ENCODE assay signal across 21 cellular contexts in genomic region chr20:14935285-14935684, GRCh38.
A peak's percentile ranks its signal among the peaks of the same experiment; 100 is the strongest.
DNase-seq lines count a peak whose midpoint lies in the region; ATAC-seq and TF ChIP-seq lines count a peak whose summit lies in the region.
"Had no signal": no experiment of that assay in that cellular context is flagged by ENCODE, and none has a peak within 500 bp of the region (broad histone marks: within the 10 kb centered on the region; RNA-seq: fewer than 3 reads in every experiment).

No MANE protein-coding gene starts in this region.

- peak overlapping the region; percentile 78; the same call in 1 of the 2 replicates for H3K27ac Mint-ChIP-seq in WTC11
- H3K27ac Mint-ChIP-seq: B cell; CD4-positive, CD25-positive, alpha-beta regulatory T cell; CD8-positive, alpha-beta T cell; HFFc6 had no signal

- H3K9ac ChIP-seq in mesendoderm (ENCODE audit: low read length): no peak overlapping the region
- H3K9ac ChIP-seq: BLaER1 had no signal

- no peak overlapping the region for H4K8ac ChIP-seq in mesendoderm (ENCODE audit: low read depth, low read length)

- no peak overlapping the region for H3K56ac ChIP-seq in mesendoderm (ENCODE audit: low read length)

- peak; percentile 29 for DNase-seq in DMS53 (lab: John Stamatoyannopoulos, UW)
- no peak for DNase-seq in DMS53 treated with DMSO at 0.1 percent for 48 hours (lab: John Stamatoyannopoulos, UW; ENCODE audit: unreplicated experiment)
- DNase-seq in WTC11 (ENCODE audit: low spot score): no peak
- DNase-seq in left kidney (ENCODE audit: low read depth, low spot score): peak; percentile 28
- DNase-seq in mesendoderm: peak; percentile 47
- no peak for DNase-seq in NCI-H128 (lab: John Stamatoyannopoulos, UW; ENCODE audit: unreplicated experiment)
- DNase-seq: Caco-2; CD4-positive, CD25-positive, alpha-beta regulatory T cell; CD8-positive, alpha-beta T cell; DMS153; DMS79 treated with DMSO at 0.1 percent for 48 hours; GF-D8; GOT3; HFFc6 had no signal

- no peak overlapping the region for H3K18ac ChIP-seq in mesendoderm (ENCODE audit: low read length)

- no peak overlapping the region for H2BK120ac ChIP-seq in mesendoderm (ENCODE audit: low read depth, low read length)

- no peak overlapping the region for H4K5ac ChIP-seq in mesendoderm (ENCODE audit: low read length)

- H3K36me3 ChIP-seq in mesendoderm (ENCODE audit: control insufficient read depth, insufficient read depth, low read length): no peaks in the 10 kb centered on the region
- H3K36me3 ChIP-seq: BLaER1, HAP-1 had no signal

- POLR2A ChIA-PET in WTC11 (lab: Charles Lee): no interaction called here

- H3K4ac ChIP-seq in mesendoderm (ENCODE audit: low read depth, low read length): no peak overlapping the region

- no peak for TF ChIP-seq CTCF in WTC11 (IDR thresholded peaks at IDR 0.05)

- no peak overlapping the region for H3K4me3 ChIP-seq in mesendoderm (ENCODE audit: low read length)
- H3K4me3 ChIP-seq: BLaER1, HAP-1 had no signal

- H2AK5ac ChIP-seq in mesendoderm (ENCODE audit: low read length): no peak overlapping the region

- no peaks in the 10 kb centered on the region for H3K4me1 Mint-ChIP-seq in WTC11
- H3K4me1 Mint-ChIP-seq: B cell had no signal

- no peaks in the 10 kb centered on the region for H3K27me3 Mint-ChIP-seq in WTC11 (ENCODE audit: low read depth)
- H3K27me3 Mint-ChIP-seq: CD4-positive, CD25-positive, alpha-beta regulatory T cell had no signal

- CTCF ChIA-PET in WTC11 (lab: Charles Lee): no interaction called here

- no peak overlapping the region for H2BK5ac ChIP-seq in mesendoderm (ENCODE audit: low read length)

- H3K23ac ChIP-seq in mesendoderm (ENCODE audit: low read length): no peak overlapping the region

- no peak for ATAC-seq in WTC11
- ATAC-seq in GM19324 (IDR thresholded peaks at IDR 0.05; ENCODE audit: low FRiP score, unreplicated experiment): no peak
- no peak for ATAC-seq in GM21619 (IDR thresholded peaks at IDR 0.05; ENCODE audit: unreplicated experiment)
- ATAC-seq: CD8-positive, alpha-beta T cell had no signal

- no peaks in the 10 kb centered on the region for H3K79me2 ChIP-seq in mesendoderm (ENCODE audit: control insufficient read depth, insufficient read depth, low read length)

- no peak overlapping the region for H3K4me3 Mint-ChIP-seq in WTC11
- H3K4me3 Mint-ChIP-seq: B cell; CD4-positive, CD25-positive, alpha-beta regulatory T cell; CD8-positive, alpha-beta T cell; HFFc6 had no signal

- H3K79me1 ChIP-seq in mesendoderm (ENCODE audit: low read length): no peaks in the 10 kb centered on the region

- H2BK15ac ChIP-seq in mesendoderm (replicated peaks; ENCODE audit: low read depth): no peak overlapping the region

- no peak overlapping the region for H3K4me2 ChIP-seq in mesendoderm (ENCODE audit: low read length)
- H3K4me2 ChIP-seq: BLaER1 had no signal

- H3K9me3 Mint-ChIP-seq in WTC11: peaks cover 14% of the 10 kb centered on the region

- WGBS in mesendoderm (ENCODE audit: extremely low coverage, insufficient coverage, low lambda C conversion rate): no CpG with 5 or more reads among the region's 1 CpG

- H3K27ac ChIP-seq in mesendoderm (ENCODE audit: low read depth, low read length): no peak overlapping the region
- H3K27ac ChIP-seq: 22Rv1, BLaER1, C4-2B had no signal

- H3K4me1 ChIP-seq in mesendoderm (ENCODE audit: control insufficient read depth, low read depth, low read length): no peaks in the 10 kb centered on the region
- H3K4me1 ChIP-seq: BLaER1, Caco-2, HAP-1 had no signal

- no peaks in the 10 kb centered on the region for H3K27me3 ChIP-seq in mesendoderm (ENCODE audit: insufficient read depth, low read length, poor library complexity)
- H3K27me3 ChIP-seq: BLaER1 had no signal

- peaks cover 6% of the 10 kb centered on the region for H3K36me3 Mint-ChIP-seq in WTC11
- H3K36me3 Mint-ChIP-seq: CD4-positive, CD25-positive, alpha-beta regulatory T cell; CD8-positive, alpha-beta T cell had no signal

TF ChIP-seq in WTC11, 78 proteins besides CTCF, POLR2A, EP300 and RAD21 (continues in another document):
- no peak for TF ChIP-seq MYBL2 (CRISPR knock-in tag; IDR thresholded peaks at IDR 0.05)
- TF ChIP-seq PRDM15 (CRISPR knock-in tag; IDR thresholded peaks at IDR 0.05): no peak
- TF ChIP-seq ZNF232 (CRISPR knock-in tag; IDR thresholded peaks at IDR 0.05): no peak
- TF ChIP-seq ZNF317 (CRISPR knock-in tag; IDR thresholded peaks at IDR 0.05; ENCODE audit: borderline replicate concordance, low read depth): no peak
- no peak for TF ChIP-seq ZNF423 (CRISPR knock-in tag; IDR thresholded peaks at IDR 0.05)
- no peak for TF ChIP-seq ETV6 (CRISPR knock-in tag; IDR thresholded peaks at IDR 0.05)
- TF ChIP-seq, protein P1, sequence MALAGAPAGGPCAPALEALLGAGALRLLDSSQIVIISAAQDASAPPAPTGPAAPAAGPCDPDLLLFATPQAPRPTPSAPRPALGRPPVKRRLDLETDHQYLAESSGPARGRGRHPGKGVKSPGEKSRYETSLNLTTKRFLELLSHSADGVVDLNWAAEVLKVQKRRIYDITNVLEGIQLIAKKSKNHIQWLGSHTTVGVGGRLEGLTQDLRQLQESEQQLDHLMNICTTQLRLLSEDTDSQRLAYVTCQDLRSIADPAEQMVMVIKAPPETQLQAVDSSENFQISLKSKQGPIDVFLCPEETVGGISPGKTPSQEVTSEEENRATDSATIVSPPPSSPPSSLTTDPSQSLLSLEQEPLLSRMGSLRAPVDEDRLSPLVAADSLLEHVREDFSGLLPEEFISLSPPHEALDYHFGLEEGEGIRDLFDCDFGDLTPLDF (CRISPR knock-in tag; IDR thresholded peaks at IDR 0.05): no peak
- TF ChIP-seq ZNF671 (CRISPR knock-in tag; IDR thresholded peaks at IDR 0.05): no peak
- no peak for TF ChIP-seq SP1 (CRISPR knock-in tag; conservative IDR thresholded peaks at IDR 0.05)
- TF ChIP-seq RELA (CRISPR knock-in tag; IDR thresholded peaks at IDR 0.05; ENCODE audit: borderline replicate concordance): no peak
- TF ChIP-seq, protein P2, sequence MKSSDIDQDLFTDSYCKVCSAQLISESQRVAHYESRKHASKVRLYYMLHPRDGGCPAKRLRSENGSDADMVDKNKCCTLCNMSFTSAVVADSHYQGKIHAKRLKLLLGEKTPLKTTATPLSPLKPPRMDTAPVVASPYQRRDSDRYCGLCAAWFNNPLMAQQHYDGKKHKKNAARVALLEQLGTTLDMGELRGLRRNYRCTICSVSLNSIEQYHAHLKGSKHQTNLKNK (CRISPR knock-in tag; IDR thresholded peaks at IDR 0.05): no peak
- TF ChIP-seq FOXP1 (CRISPR knock-in tag; IDR thresholded peaks at IDR 0.05; ENCODE audit: borderline replicate concordance): no peak
- no peak for TF ChIP-seq ZNF396 (CRISPR knock-in tag; IDR thresholded peaks at IDR 0.05; ENCODE audit: borderline replicate concordance)
- no peak for TF ChIP-seq CREM (CRISPR knock-in tag; IDR thresholded peaks at IDR 0.05)
- no peak for TF ChIP-seq ZBTB43 (CRISPR knock-in tag; IDR thresholded peaks at IDR 0.05)

Comparison
In these comparisons a context has a peak if more than half of its experiments do, and no peak if none do; other contexts are left out.
1. DNase-seq: peak in DMS53 (single experiment), left kidney (single experiment) and mesendoderm (single experiment); none in DMS53 treated with DMSO at 0.1 percent for 48 hours (single experiment), WTC11 (single experiment) and NCI-H128 (single experiment).